8 cellular contexts compared by ENCODE assay signal in the genomic region with DNA sequence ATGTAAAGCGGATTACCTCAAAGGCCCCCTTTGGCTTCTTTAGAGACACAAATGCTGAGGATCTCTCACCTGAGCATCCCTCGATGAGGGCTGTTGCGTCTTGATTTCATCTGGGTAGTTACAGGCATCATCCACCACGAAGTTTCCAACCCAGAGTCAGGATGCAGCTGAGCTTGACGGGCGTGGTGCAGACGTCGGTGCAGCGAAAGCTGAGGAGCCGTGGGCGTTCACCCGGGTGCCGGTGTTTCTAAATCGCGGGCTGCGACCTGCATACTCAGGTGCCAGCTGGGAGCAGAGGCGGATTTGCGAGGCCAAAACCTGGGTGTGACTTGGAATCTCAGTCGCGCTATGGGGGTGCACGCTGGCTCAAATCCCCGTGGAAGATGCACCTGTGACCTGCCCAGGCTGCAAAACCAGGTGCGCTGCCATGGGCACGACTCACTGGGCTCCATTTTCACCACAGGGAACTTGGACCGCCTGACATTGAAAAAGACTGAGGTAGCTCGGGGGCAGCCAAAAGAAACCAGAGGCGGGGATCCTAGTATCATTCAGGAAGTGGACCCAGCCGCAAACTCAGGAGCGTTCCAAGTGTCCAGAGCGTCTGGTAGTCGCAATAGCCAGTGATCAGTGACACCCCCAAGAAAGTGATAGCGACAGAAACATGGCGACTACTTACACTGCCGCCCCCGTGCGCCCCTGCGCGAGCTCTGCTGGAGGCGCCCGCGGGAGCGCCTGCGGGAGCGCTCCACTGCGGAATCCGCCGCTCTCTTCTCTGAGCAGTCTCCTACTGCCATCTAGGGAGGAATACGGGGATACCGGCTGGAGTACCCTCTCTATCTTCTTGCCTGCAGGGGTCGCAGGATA. TPM values are rescaled to one million over a fixed set of nuclear protein-coding genes. Genes with fewer than 3 reads are reported as not detected.
A peak's percentile ranks its signal among the peaks of the same experiment; 100 is the strongest.
DNase-seq lines count a peak whose midpoint lies in the region; ATAC-seq, FAIRE-seq and TF ChIP-seq lines count a peak whose summit lies in the region.

No MANE protein-coding gene starts in this region.

- peaks cover 0 to 8% of the 10 kb centered on the region in 2 experiments; a peak in 2 of 5 replicates for H3K9me3 Mint-ChIP-seq in H9
- no peaks in the 10 kb centered on the region for H3K9me3 Mint-ChIP-seq in activated CD4-positive, alpha-beta T cell treated with anti-CD3 and anti-CD28 coated beads, Interleukin-2, amount 10 ng/mL, durations not matched to agents 24 days and 14 days
- H3K9me3 Mint-ChIP-seq in activated T-helper 17 cell treated with anti-CD3 and anti-CD28 coated beads, Interleukin-2, amount 50 U/mL, for 72 hours = no peaks in the 10 kb centered on the region

- H2BK15ac ChIP-seq in H9 (ENCODE audit: low read depth, low read length) = no peak overlapping the region

- peaks cover 74% of the 10 kb centered on the region for H3K27me3 Mint-ChIP-seq in H9 (ENCODE audit: low read depth)
- peaks cover 70% of the 10 kb centered on the region for H3K27me3 Mint-ChIP-seq in activated CD4-positive, alpha-beta T cell treated with anti-CD3 and anti-CD28 coated beads, Interleukin-2, amount 10 ng/mL, durations not matched to agents 24 days and 14 days
- peaks cover 75% of the 10 kb centered on the region for H3K27me3 Mint-ChIP-seq in activated T-helper 17 cell treated with anti-CD3 and anti-CD28 coated beads, Interleukin-2, amount 50 U/mL, for 72 hours

- no peaks in the 10 kb centered on the region for H3K79me1 ChIP-seq in H9 (ENCODE audit: insufficient read depth, low read depth, low read length, poor library complexity, severe bottlenecking)

- DNase-seq in AML-193 (lab: John Stamatoyannopoulos, UW) (peak; percentile 44), H9 (peak; percentile 89), NCI-H2227 treated with DMSO at 0.1 percent for 48 hours (lab: John Stamatoyannopoulos, UW) (peak; percentile 78), fibroblast of gingiva (ENCODE audit: low read depth) (peak; percentile 59), myocyte (ENCODE audit: low read depth) (peak; percentile 89), urothelium cell line (ENCODE audit: low spot score) (peak; percentile 87)
- peak; percentile 69 for DNase-seq in activated CD4-positive, alpha-beta T cell treated with anti-CD3 and anti-CD28 coated beads, Interleukin-2, amount 10 ng/mL, durations not matched to agents 24 days and 14 days

- H2BK5ac ChIP-seq in H9 (ENCODE audit: insufficient read length, low read length) = no peak overlapping the region

- no peak overlapping the region for H2AFZ ChIP-seq in H9 (ENCODE audit: low read length)

- H3K4me1 Mint-ChIP-seq in H9 = peaks cover 4 to 10% of the 10 kb centered on the region in 2 experiments
- H3K4me1 Mint-ChIP-seq in activated CD4-positive, alpha-beta T cell treated with anti-CD3 and anti-CD28 coated beads, Interleukin-2, amount 10 ng/mL, durations not matched to agents 24 days and 14 days = peaks cover 2% of the 10 kb centered on the region
- H3K4me1 Mint-ChIP-seq in activated T-helper 17 cell treated with anti-CD3 and anti-CD28 coated beads, Interleukin-2, amount 50 U/mL, for 72 hours = peaks cover 6% of the 10 kb centered on the region

- H3K36me3 Mint-ChIP-seq in H9 (ENCODE audit: insufficient read depth in 1 of 3, low read depth in 3 of 3) = no peaks in the 10 kb centered on the region; a peak in 1 of 7 replicates
- H3K36me3 Mint-ChIP-seq in activated CD4-positive, alpha-beta T cell treated with anti-CD3 and anti-CD28 coated beads, Interleukin-2, amount 10 ng/mL, durations not matched to agents 24 days and 14 days (ENCODE audit: low read depth) = peaks cover 2% of the 10 kb centered on the region
- H3K36me3 Mint-ChIP-seq in activated T-helper 17 cell treated with anti-CD3 and anti-CD28 coated beads, Interleukin-2, amount 50 U/mL, for 72 hours (ENCODE audit: low read depth) = no peaks in the 10 kb centered on the region

- no peak for ATAC-seq in activated T-helper 17 cell treated with anti-CD3 and anti-CD28 coated beads, Interleukin-2, amount 50 U/mL, for 72 hours (replicated peaks)

- peak; percentile 52 for FAIRE-seq in urothelium cell line (lab: Jason Lieb, UNC)

- no CpG with 5 or more reads among the region's 50 CpGs for WGBS in H9 (ENCODE audit: extremely low coverage, insufficient read length, low lambda C conversion rate)

- H3K27me3 ChIP-seq in H9 (ENCODE audit: insufficient read depth, low read length) = peaks cover 5% of the 10 kb centered on the region; the same call in 1 of the 2 replicates

- 0 out of 2 replicates have a peak, but pooled peaks cover 2% of the 10 kb centered on the region for H3K4me1 ChIP-seq in H9 (ENCODE audit: insufficient read depth, low read length)

- intact Hi-C loops in activated CD4-positive, alpha-beta T cell treated with anti-CD3 and anti-CD28 coated beads, Interleukin-2, amount 10 ng/mL, durations not matched to agents 24 days and 14 days (cut with micrococcal nuclease) = loop anchor here (1.0 kb wide), 1 partner anchor 48 kb away; no protein-coding TSS in a partner anchor

- no peak overlapping the region for H3K27ac Mint-ChIP-seq in H9
- H3K27ac Mint-ChIP-seq in activated CD4-positive, alpha-beta T cell treated with anti-CD3 and anti-CD28 coated beads, Interleukin-2, amount 10 ng/mL, durations not matched to agents 24 days and 14 days = no peak overlapping the region
- no peak overlapping the region for H3K27ac Mint-ChIP-seq in activated T-helper 17 cell treated with anti-CD3 and anti-CD28 coated beads, Interleukin-2, amount 50 U/mL, for 72 hours

- no peak overlapping the region; the same call in 1 of the 2 replicates for H3K14ac ChIP-seq in H9 (ENCODE audit: insufficient read depth, low read length)

- peaks cover 8% of the 10 kb centered on the region for H3K23me2 ChIP-seq in H9 (ENCODE audit: insufficient read length, low read depth, low read length, poor library complexity, severe bottlenecking)

- no peak overlapping the region for H2AK5ac ChIP-seq in H9 (ENCODE audit: insufficient read length, low read length)

- H3K9me3 ChIP-seq in H9 (ENCODE audit: control insufficient read depth, low read depth, low read length) = no peaks in the 10 kb centered on the region

- H3K4ac ChIP-seq in H9 (ENCODE audit: low read depth, low read length) = no peak overlapping the region

- H4K20me1 ChIP-seq in H9 (ENCODE audit: control insufficient read depth, insufficient read depth, insufficient read length) = no peaks in the 10 kb centered on the region

- H2BK20ac ChIP-seq in H9 (ENCODE audit: low read depth, low read length, poor library complexity, severe bottlenecking) = no peak overlapping the region

- no peak overlapping the region for H3K56ac ChIP-seq in H9 (ENCODE audit: insufficient read length, low read depth, low read length)

- peak overlapping the region; percentile 57 for H3K4me2 ChIP-seq in H9 (ENCODE audit: insufficient read depth, insufficient read length, low read length)

- no peak overlapping the region for H4K5ac ChIP-seq in H9 (ENCODE audit: insufficient read length, low read depth, low read length)

- H3K23ac ChIP-seq in H9 (ENCODE audit: insufficient read length, low read depth, low read length) = no peak overlapping the region

- TF ChIP-seq CTCF in H9 (conservative IDR thresholded peaks at IDR 0.05) = peak; percentile 100

- H3K27ac ChIP-seq in H9 (ENCODE audit: insufficient read length, low read depth, low read length) = no peak overlapping the region

- no peak overlapping the region for H3K18ac ChIP-seq in H9 (ENCODE audit: insufficient read length, low read depth, low read length)

- no peak overlapping the region for H4K8ac ChIP-seq in H9 (replicated peaks; ENCODE audit: insufficient read length, low read depth, low read length)

- no peak overlapping the region for H4K91ac ChIP-seq in H9 (ENCODE audit: insufficient read length, low read depth, low read length)

- peak overlapping the region; percentile 82 to 83 for H3K4me3 Mint-ChIP-seq in H9
- no peak overlapping the region for H3K4me3 Mint-ChIP-seq in activated CD4-positive, alpha-beta T cell treated with anti-CD3 and anti-CD28 coated beads, Interleukin-2, amount 10 ng/mL, durations not matched to agents 24 days and 14 days
- no peak overlapping the region for H3K4me3 Mint-ChIP-seq in activated T-helper 17 cell treated with anti-CD3 and anti-CD28 coated beads, Interleukin-2, amount 50 U/mL, for 72 hours

- H3K9ac ChIP-seq in H9 (ENCODE audit: extremely low read depth, insufficient read length, low read length) = no peak overlapping the region

- no peak overlapping the region for H2BK120ac ChIP-seq in H9 (ENCODE audit: low read depth, low read length, poor library complexity, severe bottlenecking)

- no peaks in the 10 kb centered on the region for H3K79me2 ChIP-seq in H9 (ENCODE audit: insufficient read depth, low read length)

- H2BK12ac ChIP-seq in H9 (ENCODE audit: insufficient read length, low read depth, low read length) = no peak overlapping the region

- no peak overlapping the region for H3T11ph ChIP-seq in H9 (ENCODE audit: low read length)

RNA-seq across cellular contexts. Expression of a gene that starts 36.4 kb away (rescaled TPM):
- total RNA-seq in H9 (2021) = 0.33 TPM in 1 of 2 replicates, not detected in the other
- total RNA-seq in activated CD4-positive, alpha-beta T cell treated with anti-CD3 and anti-CD28 coated beads, Interleukin-2, amount 10 ng/mL, durations not matched to agents 24 days and 14 days = not detected in 2 replicates
- total RNA-seq in myocyte = 0.10 and 0.91 TPM in 2 replicates
- polyA plus RNA-seq in myocyte (2012) = 0.67 TPM
- not detected for total RNA-seq in activated T-helper 17 cell treated with anti-CD3 and anti-CD28 coated beads, Interleukin-2, amount 50 U/mL, for 72 hours

RNA-seq across cellular contexts. Expression of a gene that starts 47.3 kb away (rescaled TPM):
- total RNA-seq in H9 (2021) = not detected in 2 replicates
- total RNA-seq in activated CD4-positive, alpha-beta T cell treated with anti-CD3 and anti-CD28 coated beads, Interleukin-2, amount 10 ng/mL, durations not matched to agents 24 days and 14 days = not detected in 2 replicates
- total RNA-seq in myocyte = not detected in 2 replicates
- polyA plus RNA-seq in myocyte (2012) = 0.21 TPM
- not detected for total RNA-seq in activated T-helper 17 cell treated with anti-CD3 and anti-CD28 coated beads, Interleukin-2, amount 50 U/mL, for 72 hours

RNA-seq across cellular contexts. Expression of a gene that starts 54.3 kb away (rescaled TPM):
- not detected in 2 replicates for total RNA-seq in H9 (2021)
- not detected in 2 replicates for total RNA-seq in activated CD4-positive, alpha-beta T cell treated with anti-CD3 and anti-CD28 coated beads, Interleukin-2, amount 10 ng/mL, durations not matched to agents 24 days and 14 days
- not detected in 2 replicates for total RNA-seq in myocyte
- polyA plus RNA-seq in myocyte (2012) = 0.30 TPM
- not detected for total RNA-seq in activated T-helper 17 cell treated with anti-CD3 and anti-CD28 coated beads, Interleukin-2, amount 50 U/mL, for 72 hours

Comparison
In these comparisons a context has a peak if more than half of its experiments do, and no peak if none do; other contexts are left out.
1. H3K4me3 Mint-ChIP-seq: peak in H9 (2 of 2); none in activated CD4-positive, alpha-beta T cell treated with anti-CD3 and anti-CD28 coated beads, Interleukin-2, amount 10 ng/mL, durations not matched to agents 24 days and 14 days (single experiment) and activated T-helper 17 cell treated with anti-CD3 and anti-CD28 coated beads, Interleukin-2, amount 50 U/mL, for 72 hours (single experiment).
2. Peak in every context shown above with its lines, with median percentiles within 50 percentile points of each other: DNase-seq.